3 cellular contexts compared by ENCODE assay signal in the genomic region with DNA sequence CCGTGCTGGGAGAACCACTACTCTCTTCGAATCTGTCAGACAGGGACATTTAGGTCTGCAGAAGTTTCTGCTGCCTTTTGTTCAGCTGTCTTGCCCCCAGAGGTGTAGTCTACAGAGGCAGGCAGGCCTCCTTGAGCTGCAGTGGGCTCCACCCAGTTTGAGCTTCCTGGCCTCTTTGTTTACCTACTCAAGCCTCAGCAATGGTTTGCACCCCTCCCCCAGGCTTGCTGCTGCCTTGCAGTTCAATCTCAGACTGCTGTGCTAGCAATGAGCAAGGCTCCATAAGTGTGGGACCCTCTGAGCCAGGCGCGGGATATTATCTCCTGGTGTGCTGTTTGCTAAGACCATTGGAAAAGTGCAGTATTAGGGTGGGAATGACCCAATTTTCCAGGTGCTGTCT. TPM values are rescaled to one million over a fixed set of nuclear protein-coding genes. Genes with fewer than 3 reads are reported as not detected.
"Had no signal": no experiment of that assay in that cellular context is flagged by ENCODE, and none has a peak within 500 bp of the region (broad histone marks: within the 10 kb centered on the region; RNA-seq: fewer than 3 reads in every experiment).

No MANE protein-coding gene starts in this region.

RNA-seq across cellular contexts. Expression of a gene that starts 20.5 kb away (rescaled TPM):
- total RNA-seq: HFFc6 had no signal
- polyA plus RNA-seq: HepG2, IgD-negative memory B cell had no signal
